10 cellular contexts compared by ENCODE assay signal in the genomic region with DNA sequence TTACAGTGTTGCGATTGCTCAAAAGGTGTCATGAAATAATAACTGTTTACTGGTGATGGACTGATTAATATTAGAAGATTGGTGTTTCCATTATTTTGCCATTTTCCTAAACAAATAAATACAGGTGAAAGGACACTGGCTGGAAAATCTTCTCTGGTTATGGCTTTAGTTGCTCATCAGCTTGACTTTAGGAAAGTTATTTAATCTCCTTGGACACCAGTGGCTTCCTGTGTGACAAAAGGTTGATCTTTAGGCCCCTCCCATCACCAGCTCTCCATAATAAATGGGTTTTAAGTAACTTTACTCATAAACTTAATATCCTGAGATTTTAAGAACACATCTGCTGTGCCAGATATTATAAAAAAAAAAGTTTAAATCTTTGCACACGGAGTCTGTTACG. TPM values are rescaled to one million over a fixed set of nuclear protein-coding genes. Genes with fewer than 3 reads are reported as not detected.
A peak's percentile ranks its signal among the peaks of the same experiment; 100 is the strongest.
DNase-seq lines count a peak whose midpoint lies in the region; ATAC-seq, FAIRE-seq and TF ChIP-seq lines count a peak whose summit lies in the region.
"Had no signal": no experiment of that assay in that cellular context is flagged by ENCODE, and none has a peak within 500 bp of the region (broad histone marks: within the 10 kb centered on the region; RNA-seq: fewer than 3 reads in every experiment).

No MANE protein-coding gene starts in this region.

- no peak for FAIRE-seq in pancreas (lab: Jason Lieb, UNC)

- H3K36me3 Mint-ChIP-seq in activated CD4-positive, alpha-beta T cell treated with anti-CD3 and anti-CD28 coated beads, Interleukin-2, amount 10 ng/mL, durations not matched to agents 7 days and 5 days (ENCODE audit: low read depth), result no peaks in the 10 kb centered on the region
- H3K36me3 Mint-ChIP-seq: CD8-positive, alpha-beta T cell had no signal

- no peaks in the 10 kb centered on the region for H3K9me3 Mint-ChIP-seq in activated CD4-positive, alpha-beta T cell treated with anti-CD3 and anti-CD28 coated beads, Interleukin-2, amount 10 ng/mL, durations not matched to agents 7 days and 5 days
- H3K9me3 Mint-ChIP-seq: CD8-positive, alpha-beta T cell had no signal

- no peaks in the 10 kb centered on the region for H3K4me1 Mint-ChIP-seq in activated CD4-positive, alpha-beta T cell treated with anti-CD3 and anti-CD28 coated beads, Interleukin-2, amount 10 ng/mL, durations not matched to agents 7 days and 5 days

- H3K36me3 ChIP-seq in ACC112 (ENCODE audit: insufficient read depth, low read length) (no peaks in the 10 kb centered on the region), pancreas (no peaks in the 10 kb centered on the region)

- intact Hi-C loops in pancreas (cut with DNase I), result no loop called here

- H3K79me2 ChIP-seq in ACC112 (ENCODE audit: control insufficient read depth, insufficient read depth, low read length, unreplicated experiment), result no peaks in the 10 kb centered on the region

- POLR2A ChIA-PET in activated CD4-positive, alpha-beta T cell treated with anti-CD3 and anti-CD28 coated beads, Interleukin-2, amount 10 ng/mL, durations not matched to agents 7 days and 5 days (lab: Charles Lee), result no interaction called here

- DNase-seq in NCI-H69 (lab: John Stamatoyannopoulos, UW) (peak; percentile 67), fibroblast of the aortic adventitia (ENCODE audit: low read depth) (no peak), pancreas (no peak)
- DNase-seq in stimulated activated CD4-positive, alpha-beta T cell treated with anti-CD3 and anti-CD28 coated beads, Interleukin-1b, Interleukin-23, amount 100 ng/mL, for 48 hours, result no peak
- no peak for DNase-seq in activated CD4-positive, alpha-beta T cell treated with anti-CD3 and anti-CD28 coated beads, Interleukin-2, amount 10 ng/mL, durations not matched to agents 7 days and 5 days
- DNase-seq: CD8-positive, alpha-beta T cell had no signal

- H3K27me3 Mint-ChIP-seq in activated CD4-positive, alpha-beta T cell treated with anti-CD3 and anti-CD28 coated beads, Interleukin-2, amount 10 ng/mL, durations not matched to agents 7 days and 5 days, result peaks cover 33% of the 10 kb centered on the region

- no peak for ATAC-seq in pancreas
- ATAC-seq in GM21529 (IDR thresholded peaks at IDR 0.05; ENCODE audit: unreplicated experiment), result no peak
- no peak for ATAC-seq in GM21390 (IDR thresholded peaks at IDR 0.05; ENCODE audit: unreplicated experiment)
- ATAC-seq: CD8-positive, alpha-beta T cell had no signal

- H3K27ac ChIP-seq in ACC112 (ENCODE audit: low read depth, low read length) (no peak overlapping the region), pancreas (no peak overlapping the region)

- H3K4me3 ChIP-seq in ACC112 (ENCODE audit: low read depth, low read length), result peak overlapping the region; percentile 81
- H3K4me3 ChIP-seq in fibroblast of the aortic adventitia (ENCODE audit: low read depth, low read length), result peak overlapping the region; percentile 68
- peak overlapping the region in 3 of 4 donors; percentile 38 to 57 (median 49) for H3K4me3 ChIP-seq in pancreas

- CTCF ChIA-PET in activated CD4-positive, alpha-beta T cell treated with anti-CD3 and anti-CD28 coated beads, Interleukin-2, amount 10 ng/mL, durations not matched to agents 7 days and 5 days (lab: Charles Lee), result no interaction called here

- no peak overlapping the region for H3K4me3 Mint-ChIP-seq in activated CD4-positive, alpha-beta T cell treated with anti-CD3 and anti-CD28 coated beads, Interleukin-2, amount 10 ng/mL, durations not matched to agents 7 days and 5 days
- H3K4me3 Mint-ChIP-seq: CD8-positive, alpha-beta T cell had no signal

- H3K4me1 ChIP-seq in ACC112 (ENCODE audit: control insufficient read depth, insufficient read depth, low read length, unreplicated experiment) (peaks cover 6% of the 10 kb centered on the region), pancreas (peaks cover 0 to 3% (median 0%) of the 10 kb centered on the region in 3 donors)

- no peaks in the 10 kb centered on the region for H3K9me3 ChIP-seq in pancreas

- H2AFZ ChIP-seq in ACC112 (ENCODE audit: low read length, unreplicated experiment), result peak overlapping the region; percentile 70

- TF ChIP-seq CTCF in fibroblast of the aortic adventitia (IDR thresholded peaks at IDR 0.05; ENCODE audit: insufficient read depth, low read length) (no peak), pancreas (IDR thresholded peaks at IDR 0.05) (no peak)

- 66 to 74% methylated on average over 3 of the region's 3 CpGs for whole genome bisulfite sequencing in pancreas, 2 donors

- H3K27ac Mint-ChIP-seq in activated CD4-positive, alpha-beta T cell treated with anti-CD3 and anti-CD28 coated beads, Interleukin-2, amount 10 ng/mL, durations not matched to agents 7 days and 5 days, result no peak overlapping the region
- H3K27ac Mint-ChIP-seq: CD8-positive, alpha-beta T cell had no signal

- H3K27me3 ChIP-seq in ACC112 (ENCODE audit: insufficient read depth, low read length) (no peaks in the 10 kb centered on the region), pancreas (no peaks in the 10 kb centered on the region)

RNA-seq across cellular contexts. Expression of a gene that starts 0.7 kb away (rescaled TPM):
- 3.4 and 6.2 TPM in 2 replicates for total RNA-seq in fibroblast of the aortic adventitia (ENCODE audit: low replicate concordance)
- under 1 TPM in 2 of 6 donors, not detected in 4; 0.19 to 0.40 TPM for total RNA-seq in pancreas
- 1 to 10 TPM in 1 of 2 donors, under 1 TPM in 1; 0.23 to 2.7 TPM for polyA plus RNA-seq in pancreas
- not detected for total RNA-seq in activated CD4-positive, alpha-beta T cell treated with anti-CD3 and anti-CD28 coated beads, Interleukin-2, amount 10 ng/mL, durations not matched to agents 7 days and 5 days
- total RNA-seq: CD8-positive, alpha-beta T cell; esophagus mucosa had no signal
